Comparison of ENCODE assay signal across 10 cellular contexts in the genomic region with DNA sequence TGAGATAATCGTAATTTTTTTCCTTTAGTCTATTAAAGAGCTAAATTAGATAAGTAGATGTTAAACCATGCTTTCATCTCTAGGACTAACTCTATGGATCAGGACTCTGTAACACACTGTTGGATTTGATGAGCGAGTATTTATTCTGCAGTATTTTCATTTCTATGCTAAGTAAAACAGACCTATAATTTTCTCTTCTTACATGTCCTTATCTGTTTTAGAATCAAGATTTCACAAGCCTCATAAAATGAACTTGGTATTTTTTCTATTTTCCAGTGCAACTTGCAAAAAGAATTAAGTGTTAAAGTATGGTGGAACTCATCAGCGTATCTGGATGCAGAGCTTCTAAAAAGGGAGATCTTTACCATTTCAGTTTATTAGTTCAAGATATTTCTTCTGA. TPM values are rescaled to one million over a fixed set of nuclear protein-coding genes. Genes with fewer than 3 reads are reported as not detected.
DNase-seq lines count a peak whose midpoint lies in the region; ATAC-seq and TF ChIP-seq lines count a peak whose summit lies in the region.
"Had no signal": no experiment of that assay in that cellular context is flagged by ENCODE, and none has a peak within 500 bp of the region (broad histone marks: within the 10 kb centered on the region; RNA-seq: fewer than 3 reads in every experiment).

No MANE protein-coding gene starts in this region.

- H3K27ac ChIP-seq in DND-41 (ENCODE audit: low read length) = no peak overlapping the region
- peak overlapping the region; percentile 79 for H3K27ac ChIP-seq in mammary epithelial cell (ENCODE audit: insufficient read depth, low read depth, low read length)
- H3K27ac ChIP-seq in neural progenitor cell = no peak overlapping the region

- H3F3A ChIP-seq in neural progenitor cell (ENCODE audit: low read depth) = peaks cover 2% of the 10 kb centered on the region

- peaks cover 26% of the 10 kb centered on the region for H3K36me3 Mint-ChIP-seq in neural progenitor cell

- peaks cover 73% of the 10 kb centered on the region for H3K79me2 ChIP-seq in DND-41 (ENCODE audit: insufficient read depth, low read length)
- H3K79me2 ChIP-seq in mammary epithelial cell (ENCODE audit: insufficient read depth, low read length) = peaks cover 74% of the 10 kb centered on the region
- H3K79me2 ChIP-seq in neural progenitor cell (ENCODE audit: low read depth) = peaks cover 71% of the 10 kb centered on the region

- intact Hi-C loops in mammary epithelial cell (cut with micrococcal nuclease) = loop anchor here (5.0 kb wide), 1 partner anchor 100 kb away; no protein-coding TSS in a partner anchor

- H3K4me1 Mint-ChIP-seq in neural progenitor cell = peaks cover 17% of the 10 kb centered on the region

- H4K20me1 ChIP-seq in DND-41 (ENCODE audit: insufficient read depth, low read length) (peaks cover 57% of the 10 kb centered on the region), mammary epithelial cell (ENCODE audit: insufficient read depth, low read length) (no peaks in the 10 kb centered on the region), neural progenitor cell (ENCODE audit: low read depth) (peaks cover 69% of the 10 kb centered on the region)

- H3K9me3 ChIP-seq in DND-41 (ENCODE audit: insufficient read depth, low read length, severe bottlenecking) (no peaks in the 10 kb centered on the region), mammary epithelial cell (replicated peaks; ENCODE audit: insufficient read depth, low read length) (no peaks in the 10 kb centered on the region), neural progenitor cell (ENCODE audit: low read depth) (no peaks in the 10 kb centered on the region)

- H3K9ac ChIP-seq in DND-41 (ENCODE audit: low read depth, low read length) (peak overlapping the region; percentile 95; the same call in 1 of the 2 replicates), mammary epithelial cell (ENCODE audit: insufficient read depth, low read length) (peak overlapping the region; percentile 88), neural progenitor cell (peak overlapping the region; percentile 65)

- TF ChIP-seq CTCF in DND-41 (IDR thresholded peaks at IDR 0.05; ENCODE audit: borderline replicate concordance, extremely low read depth, low read length, poor library complexity, severe bottlenecking) (no peak), LNCaP clone FGC (IDR thresholded peaks at IDR 0.05; ENCODE audit: control insufficient read depth, extremely low read depth, insufficient read depth) (no peak), mammary epithelial cell (conservative IDR thresholded peaks at IDR 0.05 in 1 of 2, IDR thresholded peaks at IDR 0.05 in 1 of 2; ENCODE audit: extremely low read depth in 1 of 2, insufficient read depth in 1 of 2, low read depth in 1 of 2, low read length in 2 of 2) (no peak), neural progenitor cell (IDR thresholded peaks at IDR 0.05) (no peak)

- H3K9me3 Mint-ChIP-seq in neural progenitor cell = peaks cover 6% of the 10 kb centered on the region

- H3K4me3 ChIP-seq in DND-41 (ENCODE audit: low read depth in 1 of 2, low read length in 2 of 2) (peak overlapping the region in 1 of 2 experiments; percentile 21; a peak in 1 of 4 replicates), LNCaP clone FGC (ENCODE audit: low read depth, low read length) (peak overlapping the region; percentile 93; the same call in 1 of the 2 replicates), mammary epithelial cell (replicated peaks in 1 of 3; ENCODE audit: insufficient read depth in 1 of 3, low read depth in 2 of 3, low read length in 3 of 3) (peak overlapping the region; percentile 10 to 90 (median 73)), neural progenitor cell (peak overlapping the region; percentile 91)

- CTCF ChIA-PET in mammary epithelial cell (lab: Charles Lee; ENCODE audit: low non-redundant PET) = no interaction called here

- H2AFZ ChIP-seq in DND-41 (ENCODE audit: low read depth, low read length) = no peak overlapping the region
- no peak overlapping the region for H2AFZ ChIP-seq in mammary epithelial cell (ENCODE audit: low read depth, low read length)
- no peak overlapping the region for H2AFZ ChIP-seq in neural progenitor cell (replicated peaks)

- no peak for ATAC-seq in DND-41 (ENCODE audit: insufficient read depth, low read depth)
- ATAC-seq in HG02938 (IDR thresholded peaks at IDR 0.05; ENCODE audit: unreplicated experiment) = no peak

- TSS peak; percentile 21 for BruUV-seq in mammary epithelial cell (replicated peaks; lab: Mats Ljungman, UMichigan)

- no peak for DNase-seq in DND-41
- no peak for DNase-seq in LNCaP clone FGC (ENCODE audit: low read depth)
- no peak for DNase-seq in mammary epithelial cell
- DNase-seq in neural progenitor cell (ENCODE audit: low spot score) = no peak
- DNase-seq in COLO829 (ENCODE audit: low spot score) = no peak
- no peak for DNase-seq in GM03348 (ENCODE audit: low spot score)
- DNase-seq: activated CD8-positive, alpha-beta memory T cell treated with anti-CD3 and anti-CD28 coated beads, Interleukin-2, amount 50 U/mL, for 4 hours; NCI-H345; retina had no signal

- in situ Hi-C loops in mammary epithelial cell (cut with MboI; ENCODE audit: low sequenced_read_pairs in 2 of 2) = no loop called here

- peaks cover 32% of the 10 kb centered on the region for H3K4me1 ChIP-seq in DND-41 (ENCODE audit: insufficient read depth, low read length)
- no peaks in the 10 kb centered on the region for H3K4me1 ChIP-seq in mammary epithelial cell (ENCODE audit: insufficient read depth, low read length)
- peaks cover 15% of the 10 kb centered on the region for H3K4me1 ChIP-seq in neural progenitor cell

- H3K4me2 ChIP-seq in DND-41 (ENCODE audit: insufficient read depth, low read length) = peak overlapping the region; percentile 78
- H3K4me2 ChIP-seq in mammary epithelial cell (ENCODE audit: insufficient read depth, low read depth, low read length) = peak overlapping the region; percentile 83
- H3K4me2 ChIP-seq in neural progenitor cell = peak overlapping the region; percentile 89

- dilution Hi-C loops in mammary epithelial cell (cut with HindIII; ENCODE audit: low sequenced_read_pairs) = no loop called here

- peaks cover 15% of the 10 kb centered on the region for H3K36me3 ChIP-seq in DND-41 (ENCODE audit: insufficient read depth, low read length)
- no peaks in the 10 kb centered on the region for H3K36me3 ChIP-seq in mammary epithelial cell (ENCODE audit: insufficient read depth, low read length)
- H3K36me3 ChIP-seq in neural progenitor cell = no peaks in the 10 kb centered on the region

- 80% methylated on average over 3 of the region's 3 CpGs for WGBS in mammary epithelial cell (ENCODE audit: low coverage, missing lambda C conversion rate)

- H3K27ac Mint-ChIP-seq in neural progenitor cell = no peak overlapping the region

- no peaks in the 10 kb centered on the region for H3K27me3 Mint-ChIP-seq in neural progenitor cell (ENCODE audit: insufficient read depth, low read depth)

- H3K27me3 ChIP-seq in DND-41 (ENCODE audit: insufficient read depth, low read length, poor library complexity) (no peaks in the 10 kb centered on the region), mammary epithelial cell (ENCODE audit: insufficient read depth, low read length) (no peaks in the 10 kb centered on the region), neural progenitor cell (peaks cover 18% of the 10 kb centered on the region)

- peak overlapping the region; percentile 98 for H3K4me3 Mint-ChIP-seq in neural progenitor cell

RNA-seq across cellular contexts. Expression of a gene that starts 2.4 kb away (rescaled TPM):
- 10 to 100 TPM; 49.8 to 59.2 TPM for total RNA-seq in mammary epithelial cell
- polyA plus RNA-seq in mammary epithelial cell = 11.3 TPM
- polyA minus RNA-seq in mammary epithelial cell = 28.3 TPM
- 28.3 and 38.8 TPM in 2 replicates for total RNA-seq in neural progenitor cell (ENCODE audit: low replicate concordance)
